10 cellular contexts compared by ENCODE assay signal in the genomic region with DNA sequence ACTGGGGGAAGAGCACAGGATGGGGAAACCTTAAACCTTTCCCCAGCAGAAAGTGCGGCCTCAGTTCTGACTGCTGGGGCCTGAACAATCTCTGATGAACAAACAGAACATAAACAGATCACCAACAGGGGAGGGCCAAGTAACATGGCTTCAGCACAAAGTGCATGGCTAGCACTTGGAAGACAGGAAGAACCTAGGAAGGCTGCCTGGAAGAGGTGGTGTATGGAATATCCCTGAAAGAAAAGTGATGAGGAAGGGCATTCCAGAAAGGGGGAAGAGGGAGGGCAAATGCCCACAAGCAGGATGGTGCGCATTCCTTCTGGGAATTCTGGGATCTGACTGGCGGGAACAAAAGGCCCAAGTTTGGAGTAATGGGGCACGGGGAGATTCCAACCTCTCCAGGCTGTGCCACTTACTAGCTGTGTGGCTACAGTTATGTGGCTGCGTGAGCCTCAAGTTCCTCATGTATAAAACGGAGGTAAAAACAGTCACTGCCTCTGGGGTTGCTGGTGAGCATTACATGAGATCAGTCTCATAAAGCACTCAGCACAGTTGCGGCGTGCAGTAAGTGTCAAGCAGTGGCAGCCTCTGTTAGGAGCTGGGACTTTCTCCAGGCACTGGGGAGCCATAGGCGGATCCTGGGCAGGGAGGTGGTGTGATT. TPM values are rescaled to one million over a fixed set of nuclear protein-coding genes. Genes with fewer than 3 reads are reported as not detected.
A peak's percentile ranks its signal among the peaks of the same experiment; 100 is the strongest.
DNase-seq lines count a peak whose midpoint lies in the region; ATAC-seq and TF ChIP-seq lines count a peak whose summit lies in the region.
"Had no signal": no experiment of that assay in that cellular context is flagged by ENCODE, and none has a peak within 500 bp of the region (broad histone marks: within the 10 kb centered on the region; RNA-seq: fewer than 3 reads in every experiment).

No MANE protein-coding gene starts in this region.

- H3K9me3 ChIP-seq in PC-3 (ENCODE audit: low read length) (no peaks in the 10 kb centered on the region), prostate gland (no peaks in the 10 kb centered on the region)

- H3K27ac ChIP-seq in PC-3 (ENCODE audit: low read length) (no peak overlapping the region), prostate gland (peak overlapping the region; percentile 71 to 73)

- CTCF ChIA-PET in PC-3 (lab: Charles Lee), result no interaction called here

- TF ChIP-seq CTCF in PC-3 (conservative IDR thresholded peaks at IDR 0.05; ENCODE audit: low read depth, low read length) (no peak), prostate gland (IDR thresholded peaks at IDR 0.05) (no peak)

- H3K4me3 ChIP-seq in PC-3 (ENCODE audit: low read length) (no peak overlapping the region), prostate gland (peak overlapping the region; percentile 28 to 33)

- 44% methylated on average over 9 of the region's 9 CpGs for WGBS in prostate gland

- intact Hi-C loops in PC-3 (cut with micrococcal nuclease) (no loop called here), prostate gland (cut with DNase I) (loop anchor here (2.0 kb wide), 1 partner anchor 13 kb away; no protein-coding TSS in a partner anchor)

- H4K20me1 ChIP-seq in PC-3 (ENCODE audit: low read length), result no peaks in the 10 kb centered on the region

- no peak overlapping the region for H2AFZ ChIP-seq in PC-3 (ENCODE audit: low read length)

- peak; percentile 59 for DNase-seq in GM04504 (ENCODE audit: low read depth)
- DNase-seq in PC-3, result no peak
- DNase-seq in fibroblast of gingiva (ENCODE audit: low read depth), result peak; percentile 59
- no peak for DNase-seq in prostate gland (ENCODE audit: low spot score)
- no peak for DNase-seq in ureter (ENCODE audit: low spot score)
- no peak for DNase-seq in NCI-H1417 treated with DMSO at 0.1 percent for 48 hours (lab: John Stamatoyannopoulos, UW)
- DNase-seq in NCI-H146 (lab: John Stamatoyannopoulos, UW), result no peak

- H3K36me3 ChIP-seq in PC-3 (ENCODE audit: low read depth, low read length) (no peaks in the 10 kb centered on the region), prostate gland (no peaks in the 10 kb centered on the region)

- TF ChIP-seq POLR2A in prostate gland (IDR thresholded peaks at IDR 0.05), result no peak

- no peak overlapping the region for H3K4me2 ChIP-seq in PC-3 (ENCODE audit: low read length)

- H3K4me1 ChIP-seq in PC-3 (ENCODE audit: insufficient read depth, low read length), result no peaks in the 10 kb centered on the region
- H3K4me1 ChIP-seq in prostate gland (replicated peaks), result no peaks in the 10 kb centered on the region

- no peak overlapping the region for H3K9ac ChIP-seq in PC-3 (ENCODE audit: low read length)

- POLR2A ChIA-PET in PC-3 (lab: Charles Lee; ENCODE audit: unreplicated experiment), result no interaction called here

- H3F3A ChIP-seq in PC-3 (ENCODE audit: low read length, unreplicated experiment), result no peaks in the 10 kb centered on the region

- no peaks in the 10 kb centered on the region for H3K79me2 ChIP-seq in PC-3 (ENCODE audit: low read length)

- H3K27me3 ChIP-seq in PC-3 (ENCODE audit: low read length), result no peaks in the 10 kb centered on the region
- no peaks in the 10 kb centered on the region for H3K27me3 ChIP-seq in prostate gland (replicated peaks; ENCODE audit: insufficient read depth)

- no TSS peak for BruUV-seq in PC-3 (replicated peaks; lab: Mats Ljungman, UMichigan)

- ATAC-seq in PC-3 (peak; percentile 50), HG02852 (IDR thresholded peaks at IDR 0.05; ENCODE audit: unreplicated experiment) (no peak)

- H3K9me2 ChIP-seq in PC-3 (replicated peaks; ENCODE audit: low read length), result no peaks in the 10 kb centered on the region

RNA-seq across cellular contexts. Expression of a gene that starts 1.6 kb away (rescaled TPM):
- 0.12 and 0.66 TPM in 2 replicates for total RNA-seq in PC-3 (2014; rRNA removed)
- total RNA-seq in prostate gland, result 100 to 1,000 TPM in 1 of 2 donors, 10 to 100 TPM in 1; 14.5 to 161 TPM
- total RNA-seq in ureter, result 108 TPM

RNA-seq across cellular contexts. Expression of a gene that starts 12.5 kb away (rescaled TPM):
- not detected in 2 replicates for total RNA-seq in PC-3 (2014; rRNA removed)
- total RNA-seq in prostate gland, result 1 to 10 TPM in 1 of 2 donors, not detected in 1; 3.2 TPM
- total RNA-seq in ureter, result not detected
- total RNA-seq: glomerular endothelial cell, HT1080 had no signal

RNA-seq across cellular contexts. Expression of a gene that starts 35.8 kb away (rescaled TPM):
- total RNA-seq in PC-3 (2014; rRNA removed) (0.29 and 0.35 TPM in 2 replicates), prostate gland (not detected), ureter (0.10 TPM)
- total RNA-seq: glomerular endothelial cell, HT1080 had no signal

Comparison
In these comparisons a context has a peak if more than half of its experiments do, and no peak if none do; other contexts are left out.
1. DNase-seq: peak in GM04504 (single experiment) and fibroblast of gingiva (single experiment); none in PC-3 (single experiment), prostate gland (single experiment), ureter (single experiment), NCI-H1417 treated with DMSO at 0.1 percent for 48 hours (single experiment) and NCI-H146 (single experiment).